ENCODE assay signal across 14 cellular contexts in the genomic region with DNA sequence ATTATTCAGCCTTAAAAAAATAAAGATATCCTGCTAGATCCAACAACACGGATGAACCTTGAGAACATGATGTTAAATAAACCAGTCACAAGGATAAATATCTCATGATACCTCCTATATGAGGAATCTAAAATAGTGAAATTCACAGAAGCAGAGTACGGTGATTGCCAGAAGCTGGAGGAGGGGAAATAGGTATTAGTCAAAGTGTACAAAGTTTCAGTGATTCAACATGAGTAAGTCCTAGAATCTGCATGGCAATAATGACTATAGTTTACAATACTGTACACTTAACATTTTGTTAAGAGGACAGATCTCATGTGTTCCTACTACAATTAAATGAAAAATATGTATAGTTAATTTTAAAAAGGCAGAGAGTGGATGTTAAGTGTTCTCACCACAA.
DNase-seq lines count a peak whose midpoint lies in the region; ATAC-seq, FAIRE-seq and TF ChIP-seq lines count a peak whose summit lies in the region.
"Had no signal": no experiment of that assay in that cellular context is flagged by ENCODE, and none has a peak within 500 bp of the region (broad histone marks: within the 10 kb centered on the region; RNA-seq: fewer than 3 reads in every experiment).

No MANE protein-coding gene starts in this region.

- no TSS peak for BruUV-seq in mammary epithelial cell (replicated peaks; lab: Mats Ljungman, UMichigan)

- peak; percentile 67 for ATAC-seq in GM18858 (IDR thresholded peaks at IDR 0.05; ENCODE audit: unreplicated experiment)
- ATAC-seq in GM21619 (IDR thresholded peaks at IDR 0.05; ENCODE audit: unreplicated experiment): peak; percentile 45
- peak; percentile 61 for ATAC-seq in HG03378 (IDR thresholded peaks at IDR 0.05; ENCODE audit: unreplicated experiment)
- no peak for ATAC-seq in lower lobe of right lung
- ATAC-seq: sciatic nerve had no signal

- H3K27ac ChIP-seq in mammary epithelial cell (ENCODE audit: insufficient read depth, low read depth, low read length) (peak overlapping the region; percentile 42), lower lobe of right lung (no peak overlapping the region)

- no peaks in the 10 kb centered on the region for H4K20me1 ChIP-seq in mammary epithelial cell (ENCODE audit: insufficient read depth, low read length)

- no peaks in the 10 kb centered on the region for H3K79me2 ChIP-seq in mammary epithelial cell (ENCODE audit: insufficient read depth, low read length)

- H2AFZ ChIP-seq in mammary epithelial cell (ENCODE audit: low read depth, low read length): no peak overlapping the region

- DNase-seq in mammary epithelial cell: peak; percentile 84
- no peak for DNase-seq in occipital lobe (lab: John Stamatoyannopoulos, UW)
- DNase-seq in frontal cortex (ENCODE audit: low spot score in 2 of 2): no peak
- no peak for DNase-seq in MV-4-11 (lab: John Stamatoyannopoulos, UW)
- DNase-seq in lower lobe of right lung: no peak
- DNase-seq: activated CD4-positive, alpha-beta T cell treated with anti-CD3 and anti-CD28 coated beads, Interleukin-2, amount 10 ng/mL, durations not matched to agents 7 days and 5 days; DMS 273 treated with DMSO at 0.1 percent for 48 hours; NCI-H2029 treated with DMSO at 0.1 percent for 48 hours; SHP77; stimulated activated naive CD4-positive, alpha-beta T cell had no signal

- peak overlapping the region; percentile 11 for H3K4me2 ChIP-seq in mammary epithelial cell (ENCODE audit: insufficient read depth, low read depth, low read length)

- WGBS in mammary epithelial cell (ENCODE audit: low coverage, missing lambda C conversion rate): 32% methylated on average over 2 of the region's 2 CpGs

- H3K36me3 ChIP-seq in mammary epithelial cell (ENCODE audit: insufficient read depth, low read length) (no peaks in the 10 kb centered on the region), lower lobe of right lung (no peaks in the 10 kb centered on the region)

- H3K4me3 ChIP-seq in mammary epithelial cell (replicated peaks in 1 of 3; ENCODE audit: insufficient read depth in 1 of 3, low read depth in 2 of 3, low read length in 3 of 3): no peak overlapping the region
- H3K4me3 ChIP-seq in lower lobe of right lung: no peak overlapping the region

- no peak overlapping the region for H3K9ac ChIP-seq in mammary epithelial cell (ENCODE audit: insufficient read depth, low read length)

- CTCF ChIA-PET in mammary epithelial cell (lab: Charles Lee; ENCODE audit: low non-redundant PET): interaction anchor here (0.6 kb wide), 1 partner anchor 403 kb away, joined by 8 read pairs; no protein-coding TSS in a partner anchor

- dilution Hi-C loops in mammary epithelial cell (cut with HindIII; ENCODE audit: low sequenced_read_pairs): no loop called here

- in situ Hi-C loops in mammary epithelial cell (cut with MboI; ENCODE audit: low sequenced_read_pairs in 2 of 2): no loop called here

- no peak for FAIRE-seq in frontal cortex (lab: Jason Lieb, UNC)

- peaks cover 4% of the 10 kb centered on the region for H3K9me3 ChIP-seq in mammary epithelial cell (replicated peaks; ENCODE audit: insufficient read depth, low read length)
- H3K9me3 ChIP-seq in lower lobe of right lung: no peaks in the 10 kb centered on the region

- no peaks in the 10 kb centered on the region for H3K27me3 ChIP-seq in mammary epithelial cell (ENCODE audit: insufficient read depth, low read length)
- H3K27me3 ChIP-seq in lower lobe of right lung (ENCODE audit: low read depth): no peaks in the 10 kb centered on the region

- H3K4me1 ChIP-seq in mammary epithelial cell (ENCODE audit: insufficient read depth, low read length): peaks cover 5% of the 10 kb centered on the region
- H3K4me1 ChIP-seq in lower lobe of right lung: no peaks in the 10 kb centered on the region

- TF ChIP-seq CTCF in mammary epithelial cell (conservative IDR thresholded peaks at IDR 0.05 in 1 of 2, IDR thresholded peaks at IDR 0.05 in 1 of 2; ENCODE audit: extremely low read depth in 1 of 2, insufficient read depth in 1 of 2, low read depth in 1 of 2, low read length in 2 of 2) (no peak), lower lobe of right lung (IDR thresholded peaks at IDR 0.05) (no peak)

- intact Hi-C loops in mammary epithelial cell (cut with micrococcal nuclease): no loop called here
- intact Hi-C loops in lower lobe of right lung (cut with DNase I): no loop called here

Comparison
In these comparisons a context has a peak if more than half of its experiments do, and no peak if none do; other contexts are left out.
1. ATAC-seq: peak in GM18858 (single experiment), GM21619 (single experiment) and HG03378 (single experiment); none in lower lobe of right lung (0 of 2).